In genomic region chr1:32221980-32222751, GRCh38 we compare ENCODE assay signal across 1 cellular context.
TF ChIP-seq lines count a peak whose summit lies in the region.

Gene EIF3I (plus strand): TSS chr1:32222407. CDS start chr1:32222442, 35 bp downstream.
Gene TMEM234 (minus strand): TSS chr1:32222353. CDS start chr1:32222322, 31 bp downstream.

TF ChIP-seq in HepG2, 621 proteins besides CTCF, POLR2A, EP300 and RAD21 (continued from another document and continues in another):
- TF ChIP-seq ARID2 (CRISPR knock-in tag; IDR thresholded peaks at IDR 0.05; ENCODE audit: borderline replicate concordance): no peak
- TF ChIP-seq ZNF589 (CRISPR knock-in tag; conservative IDR thresholded peaks at IDR 0.05): no peak
- no peak for TF ChIP-seq ZFYVE20 (CRISPR knock-in tag; IDR thresholded peaks at IDR 0.05; ENCODE audit: borderline replicate concordance, low read depth)
- no peak for TF ChIP-seq ARNTL (CRISPR knock-in tag; IDR thresholded peaks at IDR 0.05)
- no peak for TF ChIP-seq ZNF280D (CRISPR knock-in tag; IDR thresholded peaks at IDR 0.05)
- peak; percentile 48; the same call in 1 of the 2 replicates for TF ChIP-seq RBFOX2 (IDR thresholded peaks at IDR 0.05; ENCODE audit: low read depth, low read length)
- no peak for TF ChIP-seq ZNF10 (CRISPR knock-in tag; IDR thresholded peaks at IDR 0.05; ENCODE audit: borderline replicate concordance, low read depth)
- 0 out of 2 replicates have a peak, but pooled peaks have one; percentile 47 for TF ChIP-seq ZNF724P (CRISPR knock-in tag; IDR thresholded peaks at IDR 0.05; ENCODE audit: borderline replicate concordance)
- TF ChIP-seq FOSL2 (CRISPR knock-in tag; IDR thresholded peaks at IDR 0.05): peak; percentile 70
- peak; percentile 58; the same call in 1 of the 2 replicates for TF ChIP-seq ZNF784 (CRISPR knock-in tag; IDR thresholded peaks at IDR 0.05; ENCODE audit: borderline replicate concordance)
- no peak for TF ChIP-seq FUBP1 (CRISPR knock-in tag; IDR thresholded peaks at IDR 0.05; ENCODE audit: borderline replicate concordance)
- no peak for TF ChIP-seq XRCC5 (optimal IDR thresholded peaks at IDR 0.05; ENCODE audit: low read length)
- TF ChIP-seq SP4 (CRISPR knock-in tag; IDR thresholded peaks at IDR 0.05): peak; percentile 58
- peak; percentile 35; the same call in 1 of the 2 replicates for TF ChIP-seq ZNF414 (CRISPR knock-in tag; IDR thresholded peaks at IDR 0.05)
- no peak for TF ChIP-seq ZFP62 (CRISPR knock-in tag; IDR thresholded peaks at IDR 0.05)
- TF ChIP-seq MLXIP (CRISPR knock-in tag; IDR thresholded peaks at IDR 0.05; ENCODE audit: borderline replicate concordance): no peak
- no peak for TF ChIP-seq ZNF550 (CRISPR knock-in tag; IDR thresholded peaks at IDR 0.05; ENCODE audit: borderline replicate concordance)
- 0 out of 2 replicates have a peak, but pooled peaks have one; percentile 28 for TF ChIP-seq ZC3H13 (CRISPR knock-in tag; IDR thresholded peaks at IDR 0.05)
- TF ChIP-seq ZNF775 (CRISPR knock-in tag; IDR thresholded peaks at IDR 0.05; ENCODE audit: borderline replicate concordance): no peak
- no peak for TF ChIP-seq ZNF704 (CRISPR knock-in tag; IDR thresholded peaks at IDR 0.05; ENCODE audit: borderline replicate concordance)
- no peak for TF ChIP-seq GRHL1 (CRISPR knock-in tag; conservative IDR thresholded peaks at IDR 0.05)
- no peak for TF ChIP-seq ZSCAN20 (CRISPR knock-in tag; IDR thresholded peaks at IDR 0.05; ENCODE audit: borderline replicate concordance)
- TF ChIP-seq HDAC6 (IDR thresholded peaks at IDR 0.05; ENCODE audit: low read depth, low read length): no peak
- no peak for TF ChIP-seq CEBPZ (IDR thresholded peaks at IDR 0.05; ENCODE audit: low read length)
- TF ChIP-seq ZNF781 (CRISPR knock-in tag; IDR thresholded peaks at IDR 0.05; ENCODE audit: borderline replicate concordance, not compliant biosample characterization): no peak
- TF ChIP-seq KMT2A (CRISPR knock-in tag; IDR thresholded peaks at IDR 0.05): peak; percentile 66
- peak; percentile 82; the same call in 1 of the 2 replicates for TF ChIP-seq PCBP1 (IDR thresholded peaks at IDR 0.05; ENCODE audit: borderline replicate concordance, low read depth, low read length)
- no peak for TF ChIP-seq ZKSCAN1 (IDR thresholded peaks at IDR 0.05; ENCODE audit: low read length)
- no peak for TF ChIP-seq SRSF4 (IDR thresholded peaks at IDR 0.05; ENCODE audit: low read depth, low read length, poor library complexity, severe bottlenecking)
- no peak for TF ChIP-seq ZBTB1 (CRISPR knock-in tag; IDR thresholded peaks at IDR 0.05; ENCODE audit: borderline replicate concordance)
- no peak for TF ChIP-seq ARNT (IDR thresholded peaks at IDR 0.05)
- TF ChIP-seq KDM3A (CRISPR knock-in tag; IDR thresholded peaks at IDR 0.05; ENCODE audit: low read depth): peak; percentile 34; the same call in 1 of the 2 replicates
- TF ChIP-seq SALL2 (CRISPR knock-in tag; IDR thresholded peaks at IDR 0.05): peak; percentile 78
- TF ChIP-seq ZNF746 (CRISPR knock-in tag; IDR thresholded peaks at IDR 0.05): peak; percentile 58; the same call in 1 of the 2 replicates
- TF ChIP-seq ZNF3 (CRISPR knock-in tag; IDR thresholded peaks at IDR 0.05): no peak
- TF ChIP-seq ZSCAN25 (CRISPR knock-in tag; IDR thresholded peaks at IDR 0.05): no peak
- TF ChIP-seq LBX2 (CRISPR knock-in tag; IDR thresholded peaks at IDR 0.05; ENCODE audit: borderline replicate concordance): 0 out of 2 replicates have a peak, but pooled peaks have one; percentile 44
- TF ChIP-seq ZNF879 (CRISPR knock-in tag; IDR thresholded peaks at IDR 0.05): no peak
- TF ChIP-seq ZNF33A (CRISPR knock-in tag; IDR thresholded peaks at IDR 0.05; ENCODE audit: borderline replicate concordance): no peak
- TF ChIP-seq LCORL (IDR thresholded peaks at IDR 0.05): no peak
- no peak for TF ChIP-seq LCORL (CRISPR knock-in tag; IDR thresholded peaks at IDR 0.05)
- peak; percentile 72; the same call in 1 of the 2 replicates for TF ChIP-seq ZNF839 (CRISPR knock-in tag; IDR thresholded peaks at IDR 0.05; ENCODE audit: borderline replicate concordance)
- TF ChIP-seq ZNF788 (CRISPR knock-in tag; IDR thresholded peaks at IDR 0.05; ENCODE audit: borderline replicate concordance): no peak
- TF ChIP-seq ZNF18 (CRISPR knock-in tag; IDR thresholded peaks at IDR 0.05; ENCODE audit: insufficient replicate concordance): peak; percentile 59
- TF ChIP-seq SIN3A (IDR thresholded peaks at IDR 0.05; ENCODE audit: borderline replicate concordance, low read depth, low read length): no peak; the same call in 1 of the 2 replicates
- no peak for TF ChIP-seq SMAD9 (CRISPR knock-in tag; IDR thresholded peaks at IDR 0.05)
